In the genomic region with DNA sequence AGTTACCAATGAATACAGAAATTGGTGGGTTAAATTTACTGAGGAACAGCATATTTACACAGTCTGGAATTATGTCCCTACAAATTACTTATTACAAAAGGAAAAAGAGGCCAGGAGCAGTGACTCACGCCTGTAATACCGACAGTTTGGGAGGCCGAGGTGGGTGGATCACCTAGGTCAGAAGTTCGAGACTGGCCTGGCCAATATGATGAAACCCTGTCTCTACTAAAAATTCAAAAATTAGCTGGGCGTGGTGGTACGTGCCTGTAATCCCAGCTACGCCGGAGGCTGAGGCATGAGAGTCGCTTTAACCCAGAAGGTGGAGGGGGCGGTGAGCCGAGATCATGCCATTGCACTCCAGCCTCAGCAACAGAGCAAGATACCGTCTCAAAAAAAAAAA, we compare ENCODE assay signal across 24 cellular contexts. TPM values are rescaled to one million over a fixed set of nuclear protein-coding genes. Genes with fewer than 3 reads are reported as not detected.
DNase-seq lines count a peak whose midpoint lies in the region; ATAC-seq and TF ChIP-seq lines count a peak whose summit lies in the region.
"Had no signal": no experiment of that assay in that cellular context is flagged by ENCODE, and none has a peak within 500 bp of the region (broad histone marks: within the 10 kb centered on the region; RNA-seq: fewer than 3 reads in every experiment).

No MANE protein-coding gene starts in this region.

- H3K27me3 ChIP-seq in GM23248 (replicated peaks; ENCODE audit: insufficient read depth) (no peaks in the 10 kb centered on the region), fibroblast of lung (ENCODE audit: control insufficient read depth, insufficient read depth, low read length) (no peaks in the 10 kb centered on the region), H9 (ENCODE audit: insufficient read depth, low read length) (no peaks in the 10 kb centered on the region)
- H3K27me3 ChIP-seq: dorsolateral prefrontal cortex, neutrophil, thyroid gland had no signal

- in situ Hi-C loops in GM23248 (cut with MboI), result no loop called here

- no peak overlapping the region for H3K14ac ChIP-seq in H9 (ENCODE audit: insufficient read depth, low read length)

- H3F3A ChIP-seq in GM23248 (ENCODE audit: insufficient read depth), result 0 out of 2 replicates have a peak, but pooled peaks cover 6% of the 10 kb centered on the region

- H2BK5ac ChIP-seq in H9 (ENCODE audit: insufficient read length, low read length), result no peak overlapping the region

- TF ChIP-seq CTCF in fibroblast of lung (conservative IDR thresholded peaks at IDR 0.05 in 1 of 2, IDR thresholded peaks at IDR 0.05 in 1 of 2; ENCODE audit: low read depth in 1 of 2, low read length in 2 of 2) (no peak), progenitor cell of endocrine pancreas (IDR thresholded peaks at IDR 0.05; ENCODE audit: unreplicated experiment) (no peak), H9 (conservative IDR thresholded peaks at IDR 0.05) (no peak)

- H4K20me1 ChIP-seq in GM23248 (ENCODE audit: insufficient read depth) (no peaks in the 10 kb centered on the region), fibroblast of lung (ENCODE audit: control insufficient read depth, extremely low read depth, insufficient read depth, low read length) (no peaks in the 10 kb centered on the region), H9 (ENCODE audit: control insufficient read depth, insufficient read depth, insufficient read length) (no peaks in the 10 kb centered on the region)

- H2AFZ ChIP-seq in GM23248 (no peak overlapping the region), fibroblast of lung (ENCODE audit: low read length) (no peak overlapping the region), H9 (ENCODE audit: low read length) (no peak overlapping the region)

- no peak overlapping the region for H3K56ac ChIP-seq in H9 (ENCODE audit: insufficient read length, low read depth, low read length)

- no peak overlapping the region for H2AK5ac ChIP-seq in H9 (ENCODE audit: insufficient read length, low read length)

- H4K91ac ChIP-seq in H9 (ENCODE audit: insufficient read length, low read depth, low read length), result no peak overlapping the region

- H3K36me3 Mint-ChIP-seq in T-helper 17 cell (ENCODE audit: low read depth) (peaks cover 2% of the 10 kb centered on the region), progenitor cell of endocrine pancreas (ENCODE audit: insufficient read depth) (peaks cover 33% of the 10 kb centered on the region), H9 (ENCODE audit: insufficient read depth in 1 of 3, low read depth in 3 of 3) (peaks cover 18 to 63% (median 52%) of the 10 kb centered on the region in 3 experiments)

- no peak for ATAC-seq in T-helper 17 cell
- ATAC-seq: left ventricle myocardium superior, mucosa of descending colon had no signal

- H2BK120ac ChIP-seq in H9 (ENCODE audit: low read depth, low read length, poor library complexity, severe bottlenecking), result no peak overlapping the region

- H3K4me2 ChIP-seq in GM23248 (ENCODE audit: unreplicated experiment) (no peak overlapping the region), fibroblast of lung (ENCODE audit: extremely low read depth, insufficient read depth, low read length) (no peak overlapping the region), H9 (ENCODE audit: insufficient read depth, insufficient read length, low read length) (no peak overlapping the region)

- no peak overlapping the region for H2BK12ac ChIP-seq in H9 (ENCODE audit: insufficient read length, low read depth, low read length)

- DNase-seq in GM23248, result peak; percentile 63
- DNase-seq in T-helper 17 cell, result no peak
- DNase-seq in fibroblast of lung (ENCODE audit: low read depth in 2 of 2), result peak; percentile 32 to 35
- no peak for DNase-seq in progenitor cell of endocrine pancreas (ENCODE audit: low spot score, unreplicated experiment)
- DNase-seq in H9, result no peak
- DNase-seq in RPMI8226, result no peak
- DNase-seq in MV-4-11 (lab: John Stamatoyannopoulos, UW), result no peak
- DNase-seq in substantia nigra (lab: John Stamatoyannopoulos, UW), result no peak
- DNase-seq: activated B cell treated with CpG ODN at 0.5 μM for 24 hours; activated CD4-positive, alpha-beta memory T cell treated with anti-CD3 and anti-CD28 coated beads for 36 hours; activated T-cell treated with anti-CD3 and anti-CD28 coated beads for 4 hours; CD4-positive, CD25-positive, alpha-beta regulatory T cell; central memory CD4-positive, alpha-beta T cell; dorsolateral prefrontal cortex; hippocampal formation; left ventricle myocardium superior; mucosa of descending colon; NCI-H1417; small intestine; stimulated activated CD4-positive, alpha-beta T cell treated with anti-CD3 and anti-CD28 coated beads, Interleukin-2, amount 100 ng/mL, for 48 hours; stimulated activated naive CD4-positive, alpha-beta T cell treated with Interleukin-2 at 50 U/mL for 16 hours; T-helper 9 cell; thyroid gland had no signal

- peaks cover 2% of the 10 kb centered on the region for H3K4me1 Mint-ChIP-seq in T-helper 17 cell
- H3K4me1 Mint-ChIP-seq in progenitor cell of endocrine pancreas (ENCODE audit: low read depth), result no peaks in the 10 kb centered on the region
- no peaks in the 10 kb centered on the region for H3K4me1 Mint-ChIP-seq in H9
- H3K4me1 Mint-ChIP-seq: activated B cell treated with CpG ODN at 0.5 μM for 24 hours had no signal

- H3K4me3 Mint-ChIP-seq in T-helper 17 cell (no peak overlapping the region), progenitor cell of endocrine pancreas (ENCODE audit: low read depth) (no peak overlapping the region), H9 (no peak overlapping the region)
- H3K4me3 Mint-ChIP-seq: activated B cell treated with CpG ODN at 0.5 μM for 24 hours; activated CD4-positive, alpha-beta memory T cell treated with anti-CD3 and anti-CD28 coated beads for 36 hours; CD4-positive, CD25-positive, alpha-beta regulatory T cell had no signal

- H2BK20ac ChIP-seq in H9 (ENCODE audit: low read depth, low read length, poor library complexity, severe bottlenecking), result no peak overlapping the region

- H3K23ac ChIP-seq in H9 (ENCODE audit: insufficient read length, low read depth, low read length), result no peak overlapping the region

- no peaks in the 10 kb centered on the region for H3K79me1 ChIP-seq in H9 (ENCODE audit: insufficient read depth, low read depth, low read length, poor library complexity, severe bottlenecking)

- peaks cover 40% of the 10 kb centered on the region for H3K79me2 ChIP-seq in GM23248 (ENCODE audit: insufficient read depth)
- H3K79me2 ChIP-seq in fibroblast of lung (ENCODE audit: control insufficient read depth, insufficient read depth, low read length), result no peaks in the 10 kb centered on the region
- H3K79me2 ChIP-seq in H9 (ENCODE audit: insufficient read depth, low read length), result no peaks in the 10 kb centered on the region

- H3K27ac ChIP-seq in GM23248, result peak overlapping the region; percentile 37
- H3K27ac ChIP-seq in fibroblast of lung (ENCODE audit: insufficient read depth, low read length), result no peak overlapping the region
- H3K27ac ChIP-seq in H9 (ENCODE audit: insufficient read length, low read depth, low read length), result no peak overlapping the region
- no peak overlapping the region for H3K27ac ChIP-seq in substantia nigra (ENCODE audit: low read depth, low read length, poor library complexity, severe bottlenecking)
- H3K27ac ChIP-seq: dorsolateral prefrontal cortex, neutrophil, thyroid gland had no signal

- H4K5ac ChIP-seq in H9 (ENCODE audit: insufficient read length, low read depth, low read length), result no peak overlapping the region

- H3K4me3 ChIP-seq in GM23248 (no peak overlapping the region), fibroblast of lung (replicated peaks in 1 of 4; ENCODE audit: control extremely low read depth in 1 of 4, insufficient read depth in 1 of 4, low read depth in 3 of 4, low read length in 4 of 4) (no peak overlapping the region)
- H3K4me3 ChIP-seq: dorsolateral prefrontal cortex, mucosa of descending colon, thyroid gland had no signal

- H2BK15ac ChIP-seq in H9 (ENCODE audit: low read depth, low read length), result no peak overlapping the region

- H3K9me3 Mint-ChIP-seq in progenitor cell of endocrine pancreas (ENCODE audit: low read depth) (no peaks in the 10 kb centered on the region), H9 (no peaks in the 10 kb centered on the region)
- H3K9me3 Mint-ChIP-seq: activated B cell treated with CpG ODN at 0.5 μM for 24 hours; activated CD4-positive, alpha-beta memory T cell treated with anti-CD3 and anti-CD28 coated beads for 36 hours had no signal

- H3K4ac ChIP-seq in H9 (ENCODE audit: low read depth, low read length), result no peak overlapping the region

- WGBS in GM23248 (ENCODE audit: low coverage in 1 of 2, low lambda C conversion rate in 2 of 2, missing lambda C conversion rate in 2 of 2), 2 experiments, result 45 to 49% methylated on average over 8 to 12 of the region's 12 CpGs
- WGBS in H9 (ENCODE audit: extremely low coverage, insufficient read length, low lambda C conversion rate), result no CpG with 5 or more reads among the region's 12 CpGs

- no peak overlapping the region for H3K18ac ChIP-seq in H9 (ENCODE audit: insufficient read length, low read depth, low read length)

- peaks cover 17% of the 10 kb centered on the region for H3K4me1 ChIP-seq in GM23248 (ENCODE audit: insufficient read depth)
- peaks cover 2% of the 10 kb centered on the region for H3K4me1 ChIP-seq in fibroblast of lung (ENCODE audit: control insufficient read depth, extremely low read depth, insufficient read depth, low read length)
- no peaks in the 10 kb centered on the region for H3K4me1 ChIP-seq in H9 (ENCODE audit: insufficient read depth, low read length)
- H3K4me1 ChIP-seq: thyroid gland had no signal

- peaks cover 31% of the 10 kb centered on the region for H3K36me3 ChIP-seq in GM23248 (ENCODE audit: low read depth)
- peaks cover 1% of the 10 kb centered on the region for H3K36me3 ChIP-seq in fibroblast of lung (ENCODE audit: control insufficient read depth, insufficient read depth, low read length)

- no peaks in the 10 kb centered on the region for H3K23me2 ChIP-seq in H9 (ENCODE audit: insufficient read length, low read depth, low read length, poor library complexity, severe bottlenecking)

- no peak overlapping the region for H3K9ac ChIP-seq in GM23248
- H3K9ac ChIP-seq in fibroblast of lung (ENCODE audit: insufficient read depth, low read length), result no peak overlapping the region
- no peak overlapping the region for H3K9ac ChIP-seq in H9 (ENCODE audit: extremely low read depth, insufficient read length, low read length)

- no peak overlapping the region for H4K8ac ChIP-seq in H9 (replicated peaks; ENCODE audit: insufficient read length, low read depth, low read length)

- H3K27me3 Mint-ChIP-seq in T-helper 17 cell (no peaks in the 10 kb centered on the region), progenitor cell of endocrine pancreas (no peaks in the 10 kb centered on the region), H9 (ENCODE audit: low read depth) (no peaks in the 10 kb centered on the region)
- H3K27me3 Mint-ChIP-seq: activated B cell treated with CpG ODN at 0.5 μM for 24 hours; activated CD4-positive, alpha-beta memory T cell treated with anti-CD3 and anti-CD28 coated beads for 36 hours; CD4-positive, CD25-positive, alpha-beta regulatory T cell had no signal

- H3K9me2 ChIP-seq in GM23248 (ENCODE audit: insufficient read depth), result no peaks in the 10 kb centered on the region

- H3T11ph ChIP-seq in H9 (ENCODE audit: low read length), result no peak overlapping the region

- H3K9me3 ChIP-seq in GM23248 (ENCODE audit: low read depth) (no peaks in the 10 kb centered on the region), T-helper 17 cell (ENCODE audit: control insufficient read depth, low read length, poor library complexity, severe bottlenecking) (no peaks in the 10 kb centered on the region), fibroblast of lung (ENCODE audit: control insufficient read depth, insufficient read depth, low read depth, low read length) (no peaks in the 10 kb centered on the region), H9 (ENCODE audit: control insufficient read depth, low read depth, low read length) (no peaks in the 10 kb centered on the region)
- H3K9me3 ChIP-seq: mucosa of descending colon, neutrophil, thyroid gland had no signal

- peak overlapping the region; percentile 70 for H3K27ac Mint-ChIP-seq in T-helper 17 cell
- H3K27ac Mint-ChIP-seq in progenitor cell of endocrine pancreas, result peak overlapping the region; percentile 82
- H3K27ac Mint-ChIP-seq in H9, result 0 out of 7 replicates have a peak overlapping the region, but pooled peaks of 1 of the 3 experiments have one; percentile 25
- H3K27ac Mint-ChIP-seq: activated B cell treated with CpG ODN at 0.5 μM for 24 hours; activated CD4-positive, alpha-beta memory T cell treated with anti-CD3 and anti-CD28 coated beads for 36 hours had no signal

RNA-seq across cellular contexts. Expression of gene HECTD1, which starts 52.6 kb away (rescaled TPM):
- 110 and 145 TPM in 2 replicates for total RNA-seq in GM23248 (2014; rRNA removed; shearing (Covaris generic))
- 39.0 and 44.5 TPM in 2 replicates for polyA plus RNA-seq in GM23248 (2016; fragmentation: Nextera tagmentation; extraction: Ambion mirVana)
- 100 to 1,000 TPM; 170 to 181 TPM for total RNA-seq in T-helper 17 cell
- 405 and 534 TPM in 2 replicates for total RNA-seq in fibroblast of lung
- 132 and 135 TPM in 2 replicates for polyA plus RNA-seq in fibroblast of lung
- 81.1 and 85.9 TPM in 2 replicates for polyA plus RNA-seq in fibroblast of lung (2012)
- 172 and 257 TPM in 2 replicates for polyA minus RNA-seq in fibroblast of lung (ENCODE audit: low replicate concordance)
- total RNA-seq in progenitor cell of endocrine pancreas, result 154 and 163 TPM in 2 replicates
- total RNA-seq in H9 (2021), result 121 and 135 TPM in 2 replicates

Comparison
In these comparisons a context has a peak if more than half of its experiments do, and no peak if none do; other contexts are left out.
1. DNase-seq: peak in GM23248 (single experiment) and fibroblast of lung (2 of 2); none in T-helper 17 cell (0 of 3), progenitor cell of endocrine pancreas (single experiment), H9 (single experiment), RPMI8226 (single experiment), MV-4-11 (single experiment) and substantia nigra (0 of 49).